Comparison of ENCODE assay signal across 32 cellular contexts in genomic region chr4:133638702-133639101, GRCh38.
"Had no signal": no experiment of that assay in that cellular context is flagged by ENCODE, and none has a peak within 500 bp of the region (broad histone marks: within the 10 kb centered on the region; RNA-seq: fewer than 3 reads in every experiment).

No MANE protein-coding gene starts in this region.

- H2AFZ ChIP-seq: PC-9 had no signal

- H3K27ac ChIP-seq: PC-9, RWPE1, VCaP had no signal

- H3K4me3 ChIP-seq: K562, PC-9 had no signal

- H3K4me2 ChIP-seq: PC-9 had no signal

- DNase-seq: activated B cell treated with CpG ODN at 0.5 μM for 24 hours; activated CD4-positive, alpha-beta memory T cell treated with anti-CD3 and anti-CD28 coated beads for 36 hours; activated CD4-positive, alpha-beta T cell treated with anti-CD3 and anti-CD28 coated beads for 4 hours; activated CD4-positive, alpha-beta T cell treated with anti-CD3 and anti-CD28 coated beads, Interleukin-2, amount 50 U/mL, for 1 hour; activated CD4-positive, CD25-positive, alpha-beta regulatory T cell treated with anti-CD3 and anti-CD28 coated beads, Interleukin-2, amount 50 U/mL, for 72 hours; activated CD8-positive, alpha-beta memory T cell treated with anti-CD3 and anti-CD28 coated beads, Interleukin-2, amount 50 U/mL, for 4 hours; activated gamma-delta T cell treated with Interleukin-2 at 50 U/mL for 16 hours; activated naive CD4-positive, alpha-beta T cell treated with anti-CD3 and anti-CD28 coated beads for 36 hours; activated T-cell treated with anti-CD3 and anti-CD28 coated beads for 4 hours; activated T-cell treated with anti-CD3 and anti-CD28 coated beads, Interleukin-2, amount 50 U/mL, for 4 hours; anterior cingulate cortex; caudate nucleus; cerebellar nuclear complex; IMR-90; NCI-H1105; NCI-H1417 treated with DMSO at 0.1 percent for 48 hours; NCI-H187 treated with DMSO at 0.1 percent for 48 hours; NCI-H2081; NCI-H510A; NCI-H526; NCI-H82; PC-9; SIG-M5; T-cell; T-helper 2 cell; T-helper 9 cell had no signal

- ATAC-seq: activated naive CD4-positive, alpha-beta T cell treated with anti-CD3 and anti-CD28 coated beads, Interleukin-2, amount 50 U/mL, for 72 hours; activated T-cell treated with anti-CD3 and anti-CD28 coated beads, Interleukin-2, amount 50 U/mL, for 4 hours; K562; Right ventricle myocardium inferior; SK-N-SH treated with all-trans-retinoic acid at 6 μM for 48 hours; T-cell had no signal
